In genomic region chr21:31798842-31799691, GRCh38 we compare ENCODE assay signal across 19 cellular contexts.
DNase-seq lines count a peak whose midpoint lies in the region; ATAC-seq and TF ChIP-seq lines count a peak whose summit lies in the region.
"Had no signal": no experiment of that assay in that cellular context is flagged by ENCODE, and none has a peak within 500 bp of the region (broad histone marks: within the 10 kb centered on the region; RNA-seq: fewer than 3 reads in every experiment).

No MANE protein-coding gene starts in this region.

- H3K9ac ChIP-seq in smooth muscle cell (ENCODE audit: low read depth) (peak overlapping the region; percentile 54), GM23248 (no peak overlapping the region)

- WGBS in smooth muscle cell (ENCODE audit: low lambda C conversion rate): 50% methylated on average over 15 of the region's 15 CpGs
- 50 to 54% methylated on average over 14 to 15 of the region's 15 CpGs for WGBS in GM23248 (ENCODE audit: low coverage in 1 of 2, low lambda C conversion rate in 2 of 2, missing lambda C conversion rate in 2 of 2), 2 experiments

- H3K4me1 ChIP-seq in RWPE2 (ENCODE audit: insufficient read depth, poor library complexity, severe bottlenecking): no peaks in the 10 kb centered on the region
- no peaks in the 10 kb centered on the region for H3K4me1 ChIP-seq in foreskin keratinocyte
- H3K4me1 ChIP-seq in smooth muscle cell (ENCODE audit: low read depth): no peaks in the 10 kb centered on the region
- no peaks in the 10 kb centered on the region for H3K4me1 ChIP-seq in GM23248 (ENCODE audit: insufficient read depth)
- H3K4me1 ChIP-seq: A549, heart left ventricle, transverse colon had no signal

- H3K79me2 ChIP-seq in smooth muscle cell (ENCODE audit: low read depth) (no peaks in the 10 kb centered on the region), GM23248 (ENCODE audit: insufficient read depth) (no peaks in the 10 kb centered on the region)

- no peak for TF ChIP-seq CTCF in RWPE2 (IDR thresholded peaks at IDR 0.05; ENCODE audit: poor library complexity, severe bottlenecking)
- TF ChIP-seq CTCF in foreskin keratinocyte (conservative IDR thresholded peaks at IDR 0.05): no peak
- TF ChIP-seq CTCF in smooth muscle cell (IDR thresholded peaks at IDR 0.05; ENCODE audit: borderline replicate concordance, insufficient read depth, poor library complexity, severe bottlenecking): no peak

- H3K4me3 ChIP-seq in RWPE2 (ENCODE audit: severe bottlenecking) (no peak overlapping the region), smooth muscle cell (no peak overlapping the region), GM23248 (no peak overlapping the region)
- H3K4me3 ChIP-seq: A549, heart left ventricle, mucosa of descending colon, transverse colon had no signal

- H2AFZ ChIP-seq in smooth muscle cell (ENCODE audit: low read depth) (no peak overlapping the region), GM23248 (no peak overlapping the region)

- DNase-seq in NCI-H1436 (lab: John Stamatoyannopoulos, UW): peak; percentile 15
- no peak for DNase-seq in NCI-H1436 treated with DMSO at 0.1 percent for 48 hours (lab: John Stamatoyannopoulos, UW)
- DNase-seq in RWPE2 (ENCODE audit: low spot score): no peak
- DNase-seq in foreskin keratinocyte: peak; percentile 46 to 70
- no peak for DNase-seq in smooth muscle cell (lab: John Stamatoyannopoulos, UW; ENCODE audit: unreplicated experiment)
- DNase-seq in hippocampal formation (lab: John Stamatoyannopoulos, UW): no peak
- no peak for DNase-seq in GM23248
- DNase-seq: activated CD8-positive, alpha-beta memory T cell treated with anti-CD3 and anti-CD28 coated beads for 24 hours; CD4-positive, CD25-positive, alpha-beta regulatory T cell; GOT3; heart left ventricle; kidney; mucosa of descending colon; NCI-H774; stimulated activated CD4-positive, alpha-beta T cell treated with anti-CD3 and anti-CD28 coated beads, Interleukin-4, amount 100 ng/mL, for 4 hours; transverse colon had no signal

- H3K9me2 ChIP-seq in GM23248 (ENCODE audit: insufficient read depth): no peaks in the 10 kb centered on the region

- H3F3A ChIP-seq in smooth muscle cell (ENCODE audit: low read depth) (no peaks in the 10 kb centered on the region), GM23248 (ENCODE audit: insufficient read depth) (no peaks in the 10 kb centered on the region)

- ATAC-seq in RWPE2 (ENCODE audit: low read depth): peak; percentile 38; the same call in 1 of the 3 replicates
- ATAC-seq in foreskin keratinocyte: peak; percentile 66
- ATAC-seq in HG03571 (IDR thresholded peaks at IDR 0.05; ENCODE audit: unreplicated experiment): no peak
- ATAC-seq: A549, mucosa of descending colon had no signal

- H3K27ac ChIP-seq in RWPE2 (ENCODE audit: poor library complexity, severe bottlenecking) (no peak overlapping the region), foreskin keratinocyte (no peak overlapping the region), smooth muscle cell (ENCODE audit: low read depth) (peak overlapping the region; percentile 50), GM23248 (no peak overlapping the region)
- H3K27ac ChIP-seq: A549, heart left ventricle, transverse colon, VCaP had no signal

- H3K9me3 ChIP-seq in RWPE2 (ENCODE audit: severe bottlenecking) (no peaks in the 10 kb centered on the region), smooth muscle cell (replicated peaks; ENCODE audit: low read depth) (no peaks in the 10 kb centered on the region), GM23248 (ENCODE audit: low read depth) (no peaks in the 10 kb centered on the region)
- H3K9me3 ChIP-seq: A549, heart left ventricle, mucosa of descending colon, transverse colon had no signal

- H4K20me1 ChIP-seq in smooth muscle cell (ENCODE audit: low read depth): no peaks in the 10 kb centered on the region
- no peaks in the 10 kb centered on the region for H4K20me1 ChIP-seq in GM23248 (ENCODE audit: insufficient read depth)

- H3K4me2 ChIP-seq in smooth muscle cell (peak overlapping the region; percentile 16), GM23248 (ENCODE audit: unreplicated experiment) (no peak overlapping the region)
- H3K4me2 ChIP-seq: A549 had no signal

- in situ Hi-C loops in GM23248 (cut with MboI): no loop called here

- H3K27me3 ChIP-seq in RWPE2 (ENCODE audit: insufficient read depth, poor library complexity, severe bottlenecking): peaks cover 5% of the 10 kb centered on the region
- H3K27me3 ChIP-seq in foreskin keratinocyte: peaks cover 12% of the 10 kb centered on the region
- no peaks in the 10 kb centered on the region for H3K27me3 ChIP-seq in smooth muscle cell (ENCODE audit: low read depth)
- no peaks in the 10 kb centered on the region for H3K27me3 ChIP-seq in GM23248 (replicated peaks; ENCODE audit: insufficient read depth)

- H3K36me3 ChIP-seq in RWPE2 (ENCODE audit: low read depth) (no peaks in the 10 kb centered on the region), smooth muscle cell (ENCODE audit: low read depth) (no peaks in the 10 kb centered on the region), GM23248 (ENCODE audit: low read depth) (no peaks in the 10 kb centered on the region)
- H3K36me3 ChIP-seq: heart left ventricle, transverse colon had no signal

Comparison
In these comparisons a context has a peak if more than half of its experiments do, and no peak if none do; other contexts are left out.
1. DNase-seq: peak in NCI-H1436 (single experiment) and foreskin keratinocyte (2 of 2); none in NCI-H1436 treated with DMSO at 0.1 percent for 48 hours (single experiment), RWPE2 (single experiment), smooth muscle cell (single experiment), hippocampal formation (0 of 2) and GM23248 (single experiment).